ENCODE assay signal across 1 cellular context in genomic region chr2:43224131-43224570, GRCh38.
A peak's percentile ranks its signal among the peaks of the same experiment; 100 is the strongest.
TF ChIP-seq lines count a peak whose summit lies in the region.

No MANE protein-coding gene starts in this region.

TF ChIP-seq in HepG2, 621 proteins besides CTCF, POLR2A, EP300 and RAD21 (continued from another document and continues in another):
- TF ChIP-seq ZNF280D (CRISPR knock-in tag; IDR thresholded peaks at IDR 0.05) (0 out of 2 replicates have a peak, but pooled peaks have one; percentile 30), KDM6A (CRISPR knock-in tag; IDR thresholded peaks at IDR 0.05; ENCODE audit: low read depth) (no peak), ATF2 (CRISPR knock-in tag; IDR thresholded peaks at IDR 0.05) (no peak), ZHX2 (IDR thresholded peaks at IDR 0.05; ENCODE audit: low read depth) (no peak), ZHX2 (CRISPR knock-in tag; IDR thresholded peaks at IDR 0.05; ENCODE audit: borderline replicate concordance) (no peak), ZNF879 (CRISPR knock-in tag; IDR thresholded peaks at IDR 0.05) (no peak), ZNF672 (CRISPR knock-in tag; IDR thresholded peaks at IDR 0.05) (no peak), ZNF331 (CRISPR knock-in tag; IDR thresholded peaks at IDR 0.05) (peak; percentile 39; the same call in 1 of the 2 replicates), GPBP1L1 (CRISPR knock-in tag; IDR thresholded peaks at IDR 0.05) (no peak), AKAP8 (CRISPR knock-in tag; IDR thresholded peaks at IDR 0.05) (no peak), ZNF24 (IDR thresholded peaks at IDR 0.05) (no peak), PBX2 (CRISPR knock-in tag; IDR thresholded peaks at IDR 0.05) (peak; percentile 39; the same call in 1 of the 2 replicates), ZNF382 (CRISPR knock-in tag; IDR thresholded peaks at IDR 0.05; ENCODE audit: borderline replicate concordance) (no peak), POLR2AphosphoS2 (IDR thresholded peaks at IDR 0.05; ENCODE audit: low read depth, low read length) (no peak), ZNF639 (CRISPR knock-in tag; conservative IDR thresholded peaks at IDR 0.05) (no peak), ZNF841 (CRISPR knock-in tag; IDR thresholded peaks at IDR 0.05; ENCODE audit: borderline replicate concordance) (no peak), KAT7 (CRISPR knock-in tag; IDR thresholded peaks at IDR 0.05; ENCODE audit: borderline replicate concordance) (peak; percentile 95; the same call in 1 of the 2 replicates), ZNF33B (CRISPR knock-in tag; IDR thresholded peaks at IDR 0.05) (no peak), JDP2 (CRISPR knock-in tag; IDR thresholded peaks at IDR 0.05; ENCODE audit: borderline replicate concordance) (no peak), ELF1 (CRISPR knock-in tag; IDR thresholded peaks at IDR 0.05) (no peak), CCDC6 (CRISPR knock-in tag; IDR thresholded peaks at IDR 0.05) (no peak; the same call in none of the 2 replicates), ZNF550 (CRISPR knock-in tag; IDR thresholded peaks at IDR 0.05; ENCODE audit: borderline replicate concordance) (no peak), TP53 (CRISPR knock-in tag; conservative IDR thresholded peaks at IDR 0.05) (no peak), ZNF44 (CRISPR knock-in tag; IDR thresholded peaks at IDR 0.05) (no peak), ZNF616 (CRISPR knock-in tag; IDR thresholded peaks at IDR 0.05; ENCODE audit: low read depth) (no peak), CBX2 (IDR thresholded peaks at IDR 0.05; ENCODE audit: low read depth, low read length) (no peak), CBX2 (CRISPR knock-in tag; IDR thresholded peaks at IDR 0.05; ENCODE audit: low read depth) (no peak), PHB2 (IDR thresholded peaks at IDR 0.05; ENCODE audit: partially characterized antibody) (no peak), ZNF3 (CRISPR knock-in tag; IDR thresholded peaks at IDR 0.05) (no peak), PAX8 (CRISPR knock-in tag; IDR thresholded peaks at IDR 0.05; ENCODE audit: borderline replicate concordance) (peak; percentile 74; the same call in 1 of the 2 replicates), RFX1 (IDR thresholded peaks at IDR 0.05) (no peak), JUND (CRISPR knock-in tag; IDR thresholded peaks at IDR 0.05) (no peak), ZNF83 (CRISPR knock-in tag; IDR thresholded peaks at IDR 0.05; ENCODE audit: borderline replicate concordance) (no peak; the same call in 1 of the 2 replicates), TFDP2 (CRISPR knock-in tag; IDR thresholded peaks at IDR 0.05) (no peak), ZC3H4 (CRISPR knock-in tag; IDR thresholded peaks at IDR 0.05; ENCODE audit: borderline replicate concordance) (no peak)
- TF ChIP-seq, protein P1, sequence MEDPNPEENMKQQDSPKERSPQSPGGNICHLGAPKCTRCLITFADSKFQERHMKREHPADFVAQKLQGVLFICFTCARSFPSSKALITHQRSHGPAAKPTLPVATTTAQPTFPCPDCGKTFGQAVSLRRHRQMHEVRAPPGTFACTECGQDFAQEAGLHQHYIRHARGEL (CRISPR knock-in tag; IDR thresholded peaks at IDR 0.05): peak; percentile 77; the same call in 1 of the 2 replicates
- TF ChIP-seq, protein P2, sequence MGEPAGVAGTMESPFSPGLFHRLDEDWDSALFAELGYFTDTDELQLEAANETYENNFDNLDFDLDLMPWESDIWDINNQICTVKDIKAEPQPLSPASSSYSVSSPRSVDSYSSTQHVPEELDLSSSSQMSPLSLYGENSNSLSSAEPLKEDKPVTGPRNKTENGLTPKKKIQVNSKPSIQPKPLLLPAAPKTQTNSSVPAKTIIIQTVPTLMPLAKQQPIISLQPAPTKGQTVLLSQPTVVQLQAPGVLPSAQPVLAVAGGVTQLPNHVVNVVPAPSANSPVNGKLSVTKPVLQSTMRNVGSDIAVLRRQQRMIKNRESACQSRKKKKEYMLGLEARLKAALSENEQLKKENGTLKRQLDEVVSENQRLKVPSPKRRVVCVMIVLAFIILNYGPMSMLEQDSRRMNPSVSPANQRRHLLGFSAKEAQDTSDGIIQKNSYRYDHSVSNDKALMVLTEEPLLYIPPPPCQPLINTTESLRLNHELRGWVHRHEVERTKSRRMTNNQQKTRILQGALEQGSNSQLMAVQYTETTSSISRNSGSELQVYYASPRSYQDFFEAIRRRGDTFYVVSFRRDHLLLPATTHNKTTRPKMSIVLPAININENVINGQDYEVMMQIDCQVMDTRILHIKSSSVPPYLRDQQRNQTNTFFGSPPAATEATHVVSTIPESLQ (CRISPR knock-in tag; conservative IDR thresholded peaks at IDR 0.05): no peak
- TF ChIP-seq, protein P3, sequence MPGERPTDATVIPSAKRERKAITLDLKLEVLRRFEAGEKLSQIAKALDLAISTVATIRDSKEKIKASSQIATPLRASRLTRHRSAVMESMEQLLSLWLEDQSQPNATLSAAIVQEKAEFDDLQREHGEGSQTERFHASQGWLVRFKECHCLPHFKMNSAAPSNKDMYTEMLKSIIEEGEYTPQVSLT (CRISPR knock-in tag; IDR thresholded peaks at IDR 0.05; ENCODE audit: borderline replicate concordance, low read depth): no peak
- TF ChIP-seq, protein P4, sequence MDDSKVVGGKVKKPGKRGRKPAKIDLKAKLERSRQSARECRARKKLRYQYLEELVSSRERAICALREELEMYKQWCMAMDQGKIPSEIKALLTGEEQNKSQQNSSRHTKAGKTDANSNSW (CRISPR knock-in tag; IDR thresholded peaks at IDR 0.05; ENCODE audit: borderline replicate concordance): 0 out of 2 replicates have a peak, but pooled peaks have one; percentile 62
